ENCODE assay signal across 10 cellular contexts in genomic region chr1:84174051-84174556, GRCh38. TPM values are rescaled to one million over a fixed set of nuclear protein-coding genes. Genes with fewer than 3 reads are reported as not detected.
A peak's percentile ranks its signal among the peaks of the same experiment; 100 is the strongest.
DNase-seq lines count a peak whose midpoint lies in the region; ATAC-seq and TF ChIP-seq lines count a peak whose summit lies in the region.
"Had no signal": no experiment of that assay in that cellular context is flagged by ENCODE, and none has a peak within 500 bp of the region (broad histone marks: within the 10 kb centered on the region; RNA-seq: fewer than 3 reads in every experiment).

No MANE protein-coding gene starts in this region.

- H3K27ac Mint-ChIP-seq in CD8-positive, alpha-beta T cell: peak overlapping the region; percentile 34

- no peaks in the 10 kb centered on the region for H3K27me3 Mint-ChIP-seq in CD8-positive, alpha-beta T cell (ENCODE audit: low read depth)

- H3K4me1 Mint-ChIP-seq in CD8-positive, alpha-beta T cell (ENCODE audit: low read depth): peaks cover 68% of the 10 kb centered on the region

- H3K4me1 ChIP-seq in CD8-positive, alpha-beta T cell (ENCODE audit: insufficient read depth, low read length): peaks cover 14% of the 10 kb centered on the region
- peaks cover 9% of the 10 kb centered on the region for H3K4me1 ChIP-seq in HUES48 (ENCODE audit: control insufficient read depth, insufficient read depth, low read length)
- H3K4me1 ChIP-seq in mesodermal cell (ENCODE audit: control insufficient read depth, insufficient read depth, low read length, poor library complexity, severe bottlenecking): peaks cover 23% of the 10 kb centered on the region
- no peaks in the 10 kb centered on the region for H3K4me1 ChIP-seq in upper lobe of right lung

- peaks cover 13% of the 10 kb centered on the region for H3K36me3 Mint-ChIP-seq in CD8-positive, alpha-beta T cell

- no peak overlapping the region for H3K4me3 ChIP-seq in CD8-positive, alpha-beta T cell (ENCODE audit: low read depth, low read length)
- H3K4me3 ChIP-seq in HUES48 (ENCODE audit: low read depth, low read length) (no peak overlapping the region; the same call in 1 of the 2 replicates), mesodermal cell (ENCODE audit: extremely low read depth, insufficient read depth, low read length, poor library complexity, severe bottlenecking) (no peak overlapping the region), upper lobe of right lung (no peak overlapping the region)

- WGBS in mesodermal cell (ENCODE audit: insufficient coverage in 2 of 2), 2 experiments: 63 to 64% methylated on average over 4 of the region's 4 CpGs

- no peak for DNase-seq in CD8-positive, alpha-beta T cell
- DNase-seq in caudate nucleus (lab: John Stamatoyannopoulos, UW) (peak in 4 of 61 donors; percentile 4 to 20 (median 12)), HuH-7 (ENCODE audit: low spot score) (no peak), upper lobe of right lung (no peak), GM10248 (ENCODE audit: extremely low spot score) (no peak)
- DNase-seq: activated CD8-positive, alpha-beta memory T cell treated with anti-CD3 and anti-CD28 coated beads, Interleukin-2, amount 50 U/mL, for 48 hours; GF-D8 had no signal

- H3K27me3 ChIP-seq in CD8-positive, alpha-beta T cell (ENCODE audit: insufficient read depth, low read length): no peaks in the 10 kb centered on the region
- H3K27me3 ChIP-seq in HUES48 (ENCODE audit: control insufficient read depth, insufficient read depth, low read length) (no peaks in the 10 kb centered on the region), upper lobe of right lung (no peaks in the 10 kb centered on the region)

- POLR2A ChIA-PET in CD8-positive, alpha-beta T cell (lab: Charles Lee): no interaction called here
- POLR2A ChIA-PET in GM10248 (lab: Yijun Ruan, JAX): no interaction called here

- H3K4me3 Mint-ChIP-seq in CD8-positive, alpha-beta T cell: no peak overlapping the region

- no peak for ATAC-seq in CD8-positive, alpha-beta T cell
- ATAC-seq in upper lobe of right lung (no peak), GM19463 (IDR thresholded peaks at IDR 0.05; ENCODE audit: unreplicated experiment) (no peak)

- no peaks in the 10 kb centered on the region for H3K9me3 ChIP-seq in CD8-positive, alpha-beta T cell (ENCODE audit: low read length)
- H3K9me3 ChIP-seq in HUES48 (ENCODE audit: control insufficient read depth, insufficient read depth, low read length) (no peaks in the 10 kb centered on the region), mesodermal cell (ENCODE audit: control insufficient read depth, low read length) (no peaks in the 10 kb centered on the region), upper lobe of right lung (no peaks in the 10 kb centered on the region)

- no peaks in the 10 kb centered on the region for H3K9me3 Mint-ChIP-seq in CD8-positive, alpha-beta T cell

- no peak overlapping the region for H3K27ac ChIP-seq in CD8-positive, alpha-beta T cell (ENCODE audit: low read depth, low read length)
- H3K27ac ChIP-seq in HUES48 (ENCODE audit: low read depth, low read length) (peak overlapping the region; percentile 75), caudate nucleus (ENCODE audit: low read depth, low read length) (peak overlapping the region; percentile 55), mesodermal cell (ENCODE audit: low read depth, low read length, severe bottlenecking) (peak overlapping the region; percentile 75), upper lobe of right lung (no peak overlapping the region)

- TF ChIP-seq CTCF in CD8-positive, alpha-beta T cell (IDR thresholded peaks at IDR 0.05): no peak
- TF ChIP-seq CTCF in upper lobe of right lung (IDR thresholded peaks at IDR 0.05) (no peak), GM10248 (IDR thresholded peaks at IDR 0.05; ENCODE audit: control extremely low read depth, extremely low read depth, low read depth, missing control alignments) (no peak)

- CTCF ChIA-PET in CD8-positive, alpha-beta T cell (lab: Charles Lee): no interaction called here
- CTCF ChIA-PET in GM10248 (lab: Yijun Ruan, JAX): no interaction called here

- H3K36me3 ChIP-seq in CD8-positive, alpha-beta T cell (ENCODE audit: insufficient read depth, low read length): no peaks in the 10 kb centered on the region
- H3K36me3 ChIP-seq in HUES48 (ENCODE audit: control insufficient read depth, insufficient read depth, low read length) (no peaks in the 10 kb centered on the region), mesodermal cell (ENCODE audit: control insufficient read depth, insufficient read depth, low read length) (no peaks in the 10 kb centered on the region), upper lobe of right lung (no peaks in the 10 kb centered on the region)

- intact Hi-C loops in CD8-positive, alpha-beta T cell (cut with DNase I, micrococcal nuclease): no loop called here
- intact Hi-C loops in upper lobe of right lung (cut with DNase I): no loop called here

- no peak overlapping the region for H3K9ac ChIP-seq in HUES48 (ENCODE audit: low read depth, low read length)

RNA-seq across cellular contexts. Expression of gene PRKACB, which starts 30.0 kb away (rescaled TPM):
- total RNA-seq in CD8-positive, alpha-beta T cell: 10 to 100 TPM; 50.9 to 55.8 TPM
- polyA plus RNA-seq in mesodermal cell (2013, experiment 1 of 2): 27.5 TPM
- polyA plus RNA-seq in mesodermal cell (2013, experiment 2 of 2): 32.1 TPM
- 31.9 TPM for total RNA-seq in upper lobe of right lung

Comparison
In these comparisons a context has a peak if more than half of its experiments do, and no peak if none do; other contexts are left out.
1. H3K27ac ChIP-seq: peak in HUES48 (single experiment), caudate nucleus (single experiment) and mesodermal cell (single experiment); none in CD8-positive, alpha-beta T cell (single experiment) and upper lobe of right lung (single experiment).